8 cellular contexts compared by ENCODE assay signal in genomic region chr1:1068077-1068373, GRCh38. TPM values are rescaled to one million over a fixed set of nuclear protein-coding genes. Genes with fewer than 3 reads are reported as not detected.
DNase-seq lines count a peak whose midpoint lies in the region; ATAC-seq, FAIRE-seq and TF ChIP-seq lines count a peak whose summit lies in the region.

No MANE protein-coding gene starts in this region.

- no TSS peak for BruUV-seq in K562 (replicated peaks; lab: Mats Ljungman, UMichigan)

- peak overlapping the region; percentile 88 for H3K27ac ChIP-seq in CD4-positive, CD25-positive, alpha-beta regulatory T cell (ENCODE audit: insufficient read depth, low read length, poor library complexity, severe bottlenecking)
- H3K27ac ChIP-seq in K562 (ENCODE audit: extremely low read depth, low read depth, low read length) (no peak overlapping the region), mucosa of rectum (ENCODE audit: low read depth in 2 of 2, low read length in 2 of 2) (peak overlapping the region; percentile 51 to 92)

- H3K9me3 Mint-ChIP-seq in CD4-positive, CD25-positive, alpha-beta regulatory T cell = no peaks in the 10 kb centered on the region
- H3K9me3 Mint-ChIP-seq in HFFc6 = no peaks in the 10 kb centered on the region

- ATAC-seq in CD4-positive, CD25-positive, alpha-beta regulatory T cell (ENCODE audit: low read depth in 2 of 2) = no peak
- ATAC-seq in K562 = peak; percentile 7; the same call in 1 of the 3 replicates

- H4K20me1 ChIP-seq in K562 (replicated peaks; ENCODE audit: control insufficient read depth, insufficient read depth, low read length) = peaks cover 7% of the 10 kb centered on the region; the same call in 1 of the 2 replicates

- no peaks in the 10 kb centered on the region for H3K36me3 Mint-ChIP-seq in CD4-positive, CD25-positive, alpha-beta regulatory T cell
- no peaks in the 10 kb centered on the region for H3K36me3 Mint-ChIP-seq in HFFc6 (ENCODE audit: low read depth)

- in situ Hi-C loops in K562 (cut with MboI) = loop anchor here (10.0 kb wide), 1 partner anchor 83 kb away; the partner anchor contains the start of gene PERM1

- no peak for TF ChIP-seq EP300 in K562 (IDR thresholded peaks at IDR 0.05; ENCODE audit: low read length)

- intact Hi-C loops in K562 (cut with micrococcal nuclease) = no loop called here

- POLR2A ChIA-PET in K562 (lab: Yijun Ruan, JAX) = interaction anchor here (0.5 to 0.8 kb wide), 4 partner anchors 9 to 136 kb away, joined by 3 read pairs; no protein-coding TSS in a partner anchor

- peak overlapping the region; percentile 60 for H3K4me2 ChIP-seq in K562 (ENCODE audit: insufficient read depth, low read length)

- H3K9me1 ChIP-seq in K562 (ENCODE audit: control insufficient read depth, insufficient read depth, low read length) = peaks cover 4% of the 10 kb centered on the region

- no peak for TF ChIP-seq POLR2A in K562 (conservative IDR thresholded peaks at IDR 0.05)

- H3K4me3 ChIP-seq in CD4-positive, CD25-positive, alpha-beta regulatory T cell (ENCODE audit: low read depth, low read length) = no peak overlapping the region
- H3K4me3 ChIP-seq in K562 (peak overlapping the region; percentile 48), mucosa of rectum (ENCODE audit: low read length in 2 of 2) (peak overlapping the region; percentile 44 to 56)

- no peaks in the 10 kb centered on the region for H3K36me3 ChIP-seq in CD4-positive, CD25-positive, alpha-beta regulatory T cell (ENCODE audit: control insufficient read depth, insufficient read depth, low read length)
- H3K36me3 ChIP-seq in K562 (ENCODE audit: control insufficient read depth, insufficient read depth, low read length) (no peaks in the 10 kb centered on the region), mucosa of rectum (ENCODE audit: control insufficient read depth in 2 of 2, insufficient read depth in 2 of 2, low read length in 2 of 2) (no peaks in the 10 kb centered on the region)

- H2AFZ ChIP-seq in K562 (ENCODE audit: low read depth, low read length) = peak overlapping the region; percentile 64; the same call in 1 of the 2 replicates

- peak overlapping the region; percentile 7 to 87 (median 38) for H3K4me3 Mint-ChIP-seq in CD4-positive, CD25-positive, alpha-beta regulatory T cell
- peak overlapping the region; percentile 41; the same call in 1 of the 2 replicates for H3K4me3 Mint-ChIP-seq in HFFc6

- peaks cover 0 to 14% (median 2%) of the 10 kb centered on the region in 4 donors for H3K4me1 Mint-ChIP-seq in CD4-positive, CD25-positive, alpha-beta regulatory T cell
- no peaks in the 10 kb centered on the region for H3K4me1 Mint-ChIP-seq in HFFc6 (ENCODE audit: low read depth)

- CTCF ChIA-PET in K562 (lab: Yijun Ruan, JAX; ENCODE audit: low intra/inter-chr PET ratio) = interaction anchor here (0.8 kb wide), 1 partner anchor 507 kb away, joined by 3 read pairs; the partner anchor contains the start of gene SSU72

- H3K79me2 ChIP-seq in K562 (ENCODE audit: control insufficient read depth, insufficient read depth, low read length) = no peaks in the 10 kb centered on the region

- WGBS in K562 (ENCODE audit: insufficient coverage, low coverage, missing lambda C conversion rate) = 6% methylated on average over 8 of the region's 8 CpGs

- H3K9me3 ChIP-seq in CD4-positive, CD25-positive, alpha-beta regulatory T cell (ENCODE audit: control insufficient read depth in 2 of 2, low read length in 2 of 2) = no peaks in the 10 kb centered on the region
- H3K9me3 ChIP-seq in K562 (replicated peaks; ENCODE audit: control insufficient read depth, insufficient read depth, low read depth, low read length) = no peaks in the 10 kb centered on the region
- no peaks in the 10 kb centered on the region for H3K9me3 ChIP-seq in mucosa of rectum (ENCODE audit: control insufficient read depth in 2 of 2, low read length in 2 of 2)

- H3K9ac ChIP-seq in K562 (ENCODE audit: insufficient read depth in 1 of 2, low read depth in 2 of 2, low read length in 2 of 2) (peak overlapping the region in 1 of 2 experiments; percentile 88; a peak in 2 of 4 replicates), mucosa of rectum (ENCODE audit: low read depth in 1 of 2, low read length in 2 of 2) (peak overlapping the region; percentile 36 to 41)

- TF ChIP-seq RAD21 in K562 (CRISPR knock-in tag; conservative IDR thresholded peaks at IDR 0.05 in 1 of 2, IDR thresholded peaks at IDR 0.05 in 1 of 2) = no peak

- TF ChIP-seq CTCF in HFFc6 (IDR thresholded peaks at IDR 0.05) (no peak), K562 (IDR thresholded peaks at IDR 0.05 in 2 of 3, conservative IDR thresholded peaks at IDR 0.05 in 1 of 3; ENCODE audit: insufficient read depth in 2 of 3, low read depth in 1 of 3, low read length in 3 of 3) (no peak)

- peaks cover 31% of the 10 kb centered on the region for H3K4me1 ChIP-seq in CD4-positive, CD25-positive, alpha-beta regulatory T cell (ENCODE audit: control insufficient read depth, insufficient read depth, low read length, poor library complexity, severe bottlenecking)
- H3K4me1 ChIP-seq in K562 (replicated peaks in 1 of 2; ENCODE audit: control insufficient read depth in 2 of 2, insufficient read depth in 2 of 2, low read length in 2 of 2) (peaks cover 35 to 88% of the 10 kb centered on the region in 2 experiments), mucosa of rectum (ENCODE audit: control insufficient read depth in 2 of 2, insufficient read depth in 2 of 2, low read length in 2 of 2) (peaks cover 21 to 22% of the 10 kb centered on the region in 2 donors)

- no peak for DNase-seq in CD4-positive, CD25-positive, alpha-beta regulatory T cell
- DNase-seq in HFFc6 = no peak
- DNase-seq in K562 (ENCODE audit: extremely low read depth in 1 of 4, low spot score in 3 of 4) = peak in 2 of 4 experiments; percentile 62 to 72
- DNase-seq in NCI-H2227 (lab: John Stamatoyannopoulos, UW; ENCODE audit: unreplicated experiment) = no peak
- no peak for DNase-seq in activated CD4-positive, alpha-beta T cell treated with anti-CD3 and anti-CD28 coated beads for 1 hour
- DNase-seq in NCI-H2196 treated with DMSO at 0.1 percent for 48 hours (lab: John Stamatoyannopoulos, UW; ENCODE audit: unreplicated experiment) = no peak
- DNase-seq in SKM-1 treated with dmso at 0.1 percent for 144 hours (lab: John Stamatoyannopoulos, UW; ENCODE audit: unreplicated experiment) = no peak

- H3K27me3 ChIP-seq in CD4-positive, CD25-positive, alpha-beta regulatory T cell (ENCODE audit: control insufficient read depth, insufficient read depth, low read length) = no peaks in the 10 kb centered on the region
- H3K27me3 ChIP-seq in K562 (ENCODE audit: control insufficient read depth in 2 of 2, insufficient read depth in 2 of 2, low read length in 2 of 2) = no peaks in the 10 kb centered on the region
- peaks cover 9 to 14% of the 10 kb centered on the region in 2 donors for H3K27me3 ChIP-seq in mucosa of rectum (ENCODE audit: control insufficient read depth in 2 of 2, insufficient read depth in 2 of 2, low read length in 2 of 2)

- peaks cover 10% of the 10 kb centered on the region for H3K27me3 Mint-ChIP-seq in CD4-positive, CD25-positive, alpha-beta regulatory T cell
- peaks cover 4% of the 10 kb centered on the region for H3K27me3 Mint-ChIP-seq in HFFc6 (ENCODE audit: insufficient read depth)

- peak; percentile 77 for FAIRE-seq in K562 (lab: Jason Lieb, UNC)

- peak overlapping the region in 1 of 3 donors; percentile 51 for H3K27ac Mint-ChIP-seq in CD4-positive, CD25-positive, alpha-beta regulatory T cell
- H3K27ac Mint-ChIP-seq in HFFc6 = no peak overlapping the region

RNA-seq across cellular contexts. Expression of gene RNF223, which starts 6.1 kb away (rescaled TPM):
- not detected for total RNA-seq in CD4-positive, CD25-positive, alpha-beta regulatory T cell
- not detected for polyA plus RNA-seq in CD4-positive, CD25-positive, alpha-beta regulatory T cell
- total RNA-seq in HFFc6 (2021; fragmentation: NEBNext Ultra II Directional; extraction: Animal tissue kit (Norgen Biotek cat#: 25700)) = not detected
- total RNA-seq in K562 (2011; cell fraction: chromatin; rRNA removed; ENCODE audit: low replicate concordance) = 0.35 TPM in 1 of 2 replicates, not detected in the other
- total RNA-seq in K562 (2011; cell fraction: nucleolus; rRNA removed) = 0.17 TPM in 1 of 2 replicates, not detected in the other
- not detected in 2 replicates for total RNA-seq in K562 (2011; cell fraction: nucleoplasm; rRNA removed)
- 0.32 TPM in 1 of 2 replicates, not detected in the other for total RNA-seq in K562 (2014; rRNA removed)
- not detected in 2 replicates for total RNA-seq in K562 (2014; rRNA removed; fragmentation: Illumina TruSeq; extraction: Trizol)
- not detected in 2 replicates for total RNA-seq in K562 (2015; rRNA removed; fragmentation: Illumina TruSeq; extraction: Trizol)
- not detected in 2 replicates for total RNA-seq in K562 (2021)
- polyA plus RNA-seq in K562 (2011; rRNA removed) = 0.04 TPM in 2 replicates
- 0.04 and 0.06 TPM in 2 replicates for polyA plus RNA-seq in K562 (2011; cell fraction: cytosol; rRNA removed)
- polyA plus RNA-seq in K562 (2011; cell fraction: nucleus; rRNA removed) = 0.06 and 0.07 TPM in 2 replicates
- 0.04 and 0.11 TPM in 2 replicates for polyA plus RNA-seq in K562 (2012)
- not detected in 2 replicates for polyA plus RNA-seq in K562 (2014; fragmentation: Illumina TruSeq; extraction: Trizol)
- polyA plus RNA-seq in K562 (2014; fragmentation: Nextera tagmentation; extraction: Ambion mirVana) = not detected
- polyA plus RNA-seq in K562 (2014; rRNA removed) = not detected in 2 replicates
- not detected in 2 replicates for polyA minus RNA-seq in K562 (2011; rRNA and poly(A)+ RNA removed)
- not detected in 2 replicates for polyA minus RNA-seq in K562 (2011; cell fraction: cytosol; rRNA and poly(A)+ RNA removed)
- 0.13 and 0.22 TPM in 2 replicates for polyA minus RNA-seq in K562 (2011; cell fraction: nucleus; rRNA and poly(A)+ RNA removed)

RNA-seq across cellular contexts. Expression of gene C1orf159, which starts 47.9 kb away (rescaled TPM):
- 20.0 TPM for total RNA-seq in CD4-positive, CD25-positive, alpha-beta regulatory T cell
- 1 to 10 TPM; 3.0 to 6.3 (median 4.7) TPM for polyA plus RNA-seq in CD4-positive, CD25-positive, alpha-beta regulatory T cell
- total RNA-seq in HFFc6 (2021; fragmentation: NEBNext Ultra II Directional; extraction: Animal tissue kit (Norgen Biotek cat#: 25700)) = 10 to 100 TPM in 1 of 6 experiments, 1 to 10 TPM in 5; 8.7 to 10.3 (median 9.6) TPM
- 35.9 and 114 TPM in 2 replicates for total RNA-seq in K562 (2011; cell fraction: chromatin; rRNA removed; ENCODE audit: low replicate concordance)
- total RNA-seq in K562 (2011; cell fraction: nucleolus; rRNA removed) = 121 and 123 TPM in 2 replicates
- 60.4 and 67.1 TPM in 2 replicates for total RNA-seq in K562 (2011; cell fraction: nucleoplasm; rRNA removed)
- total RNA-seq in K562 (2014; rRNA removed) = 34.0 and 50.2 TPM in 2 replicates
- 1.0 and 1.4 TPM in 2 replicates for total RNA-seq in K562 (2014; rRNA removed; fragmentation: Illumina TruSeq; extraction: Trizol)
- 10.6 and 12.2 TPM in 2 replicates for total RNA-seq in K562 (2015; rRNA removed; fragmentation: Illumina TruSeq; extraction: Trizol)
- total RNA-seq in K562 (2021) = 42.3 and 46.4 TPM in 2 replicates
- 13.2 and 23.8 TPM in 2 replicates for polyA plus RNA-seq in K562 (2011; rRNA removed)
- polyA plus RNA-seq in K562 (2011; cell fraction: cytosol; rRNA removed) = 21.2 and 54.5 TPM in 2 replicates
- 125 and 192 TPM in 2 replicates for polyA plus RNA-seq in K562 (2011; cell fraction: nucleus; rRNA removed)
- 23.9 and 32.3 TPM in 2 replicates for polyA plus RNA-seq in K562 (2012)
- 6.3 and 17.8 TPM in 2 replicates for polyA plus RNA-seq in K562 (2014; fragmentation: Illumina TruSeq; extraction: Trizol)
- polyA plus RNA-seq in K562 (2014; fragmentation: Nextera tagmentation; extraction: Ambion mirVana) = under 1 TPM; 0.28 to 0.60 TPM
- polyA plus RNA-seq in K562 (2014; rRNA removed) = 52.8 and 54.9 TPM in 2 replicates
- 3.2 and 3.9 TPM in 2 replicates for polyA minus RNA-seq in K562 (2011; rRNA and poly(A)+ RNA removed)
- polyA minus RNA-seq in K562 (2011; cell fraction: cytosol; rRNA and poly(A)+ RNA removed) = 12.4 and 13.6 TPM in 2 replicates
- 34.3 and 38.5 TPM in 2 replicates for polyA minus RNA-seq in K562 (2011; cell fraction: nucleus; rRNA and poly(A)+ RNA removed)

RNA-seq across cellular contexts. Expression of gene AGRN, which starts 48.1 kb away (rescaled TPM):
- total RNA-seq in CD4-positive, CD25-positive, alpha-beta regulatory T cell = 4.2 TPM
- under 1 TPM in 3 of 4 donors, not detected in 1; 0.06 to 0.38 (median 0.21) TPM for polyA plus RNA-seq in CD4-positive, CD25-positive, alpha-beta regulatory T cell
- 100 to 1,000 TPM; 131 to 164 (median 140) TPM for total RNA-seq in HFFc6 (2021; fragmentation: NEBNext Ultra II Directional; extraction: Animal tissue kit (Norgen Biotek cat#: 25700))
- total RNA-seq in K562 (2011; cell fraction: chromatin; rRNA removed; ENCODE audit: low replicate concordance) = 268 and 576 TPM in 2 replicates
- total RNA-seq in K562 (2011; cell fraction: nucleolus; rRNA removed) = 387 and 414 TPM in 2 replicates
- total RNA-seq in K562 (2011; cell fraction: nucleoplasm; rRNA removed) = 326 and 377 TPM in 2 replicates
- 29.5 and 37.2 TPM in 2 replicates for total RNA-seq in K562 (2014; rRNA removed)
- 4.5 and 4.9 TPM in 2 replicates for total RNA-seq in K562 (2014; rRNA removed; fragmentation: Illumina TruSeq; extraction: Trizol)
- total RNA-seq in K562 (2015; rRNA removed; fragmentation: Illumina TruSeq; extraction: Trizol) = 12.0 and 13.2 TPM in 2 replicates
- 89.7 and 111 TPM in 2 replicates for total RNA-seq in K562 (2021)
- 18.1 and 39.0 TPM in 2 replicates for polyA plus RNA-seq in K562 (2011; rRNA removed)
- polyA plus RNA-seq in K562 (2011; cell fraction: cytosol; rRNA removed) = 28.0 and 43.3 TPM in 2 replicates
- 483 and 499 TPM in 2 replicates for polyA plus RNA-seq in K562 (2011; cell fraction: nucleus; rRNA removed)
- 66.2 and 73.2 TPM in 2 replicates for polyA plus RNA-seq in K562 (2012)
- polyA plus RNA-seq in K562 (2014; fragmentation: Illumina TruSeq; extraction: Trizol) = 19.2 and 34.8 TPM in 2 replicates
- under 1 TPM; 0.04 to 0.06 TPM for polyA plus RNA-seq in K562 (2014; fragmentation: Nextera tagmentation; extraction: Ambion mirVana)
- 49.3 and 67.7 TPM in 2 replicates for polyA plus RNA-seq in K562 (2014; rRNA removed)
- 12.6 and 21.4 TPM in 2 replicates for polyA minus RNA-seq in K562 (2011; rRNA and poly(A)+ RNA removed)
- 33.4 and 47.6 TPM in 2 replicates for polyA minus RNA-seq in K562 (2011; cell fraction: cytosol; rRNA and poly(A)+ RNA removed)
- 68.5 and 80.0 TPM in 2 replicates for polyA minus RNA-seq in K562 (2011; cell fraction: nucleus; rRNA and poly(A)+ RNA removed)

RNA-seq across cellular contexts. Expression of gene ISG15, which starts 54.7 kb away (rescaled TPM):
- total RNA-seq in CD4-positive, CD25-positive, alpha-beta regulatory T cell = 76.7 TPM
- 100 to 1,000 TPM; 174 to 489 (median 295) TPM for polyA plus RNA-seq in CD4-positive, CD25-positive, alpha-beta regulatory T cell
- 10 to 100 TPM; 38.4 to 89.1 (median 42.1) TPM for total RNA-seq in HFFc6 (2021; fragmentation: NEBNext Ultra II Directional; extraction: Animal tissue kit (Norgen Biotek cat#: 25700))
- total RNA-seq in K562 (2011; cell fraction: chromatin; rRNA removed; ENCODE audit: low replicate concordance) = 2.7 and 7.4 TPM in 2 replicates
- 13.3 and 15.0 TPM in 2 replicates for total RNA-seq in K562 (2011; cell fraction: nucleolus; rRNA removed)
- 6.9 and 9.5 TPM in 2 replicates for total RNA-seq in K562 (2011; cell fraction: nucleoplasm; rRNA removed)
- total RNA-seq in K562 (2014; rRNA removed) = 58.3 and 70.7 TPM in 2 replicates
- total RNA-seq in K562 (2014; rRNA removed; fragmentation: Illumina TruSeq; extraction: Trizol) = 0.40 and 0.54 TPM in 2 replicates
- 10.8 and 11.6 TPM in 2 replicates for total RNA-seq in K562 (2015; rRNA removed; fragmentation: Illumina TruSeq; extraction: Trizol)
- 31.1 and 32.5 TPM in 2 replicates for total RNA-seq in K562 (2021)
- polyA plus RNA-seq in K562 (2011; rRNA removed) = 14.5 and 15.7 TPM in 2 replicates
- polyA plus RNA-seq in K562 (2011; cell fraction: cytosol; rRNA removed) = 26.4 and 90.5 TPM in 2 replicates
- polyA plus RNA-seq in K562 (2011; cell fraction: nucleus; rRNA removed) = 11.7 and 19.4 TPM in 2 replicates
- polyA plus RNA-seq in K562 (2012) = 26.7 and 43.1 TPM in 2 replicates
- 2.6 and 12.8 TPM in 2 replicates for polyA plus RNA-seq in K562 (2014; fragmentation: Illumina TruSeq; extraction: Trizol)
- polyA plus RNA-seq in K562 (2014; fragmentation: Nextera tagmentation; extraction: Ambion mirVana) = 10 to 100 TPM in 1 of 2 experiments, 1 to 10 TPM in 1; 7.2 to 12.2 TPM
- 50.8 and 56.1 TPM in 2 replicates for polyA plus RNA-seq in K562 (2014; rRNA removed)
- polyA minus RNA-seq in K562 (2011; rRNA and poly(A)+ RNA removed) = 1.9 and 3.6 TPM in 2 replicates
- 6.9 and 7.5 TPM in 2 replicates for polyA minus RNA-seq in K562 (2011; cell fraction: cytosol; rRNA and poly(A)+ RNA removed)
- 1.9 and 5.0 TPM in 2 replicates for polyA minus RNA-seq in K562 (2011; cell fraction: nucleus; rRNA and poly(A)+ RNA removed)
